In genomic region chr22:22731374-22731676, GRCh38 we compare ENCODE assay signal across 34 cellular contexts.
"Had no signal": no experiment of that assay in that cellular context is flagged by ENCODE, and none has a peak within 500 bp of the region (broad histone marks: within the 10 kb centered on the region; RNA-seq: fewer than 3 reads in every experiment).

No MANE protein-coding gene starts in this region.

- H3K9me3 ChIP-seq: adrenal gland, body of pancreas, breast epithelium had no signal

- H3K4me1 ChIP-seq: adrenal gland, body of pancreas, breast epithelium had no signal

- H3K36me3 ChIP-seq: adrenal gland, brain microvascular endothelial cell, breast epithelium had no signal

- ATAC-seq: activated CD8-positive, alpha-beta T cell treated with anti-CD3 and anti-CD28 coated beads for 36 hours; activated naive CD4-positive, alpha-beta T cell treated with anti-CD3 and anti-CD28 coated beads, Interleukin-2, amount 50 U/mL, for 72 hours; activated T-cell treated with anti-CD3 and anti-CD28 coated beads, Interleukin-2, amount 50 U/mL, for 4 hours; activated T-cell treated with anti-CD3 and anti-CD28 coated beads, Interleukin-2, amount 50 U/mL, for 72 hours; activated T-helper 17 cell treated with anti-CD3 and anti-CD28 coated beads, Interleukin-2, amount 50 U/mL, for 72 hours; body of pancreas had no signal

- H3K4me3 ChIP-seq: adrenal gland, body of pancreas, breast epithelium had no signal

- FAIRE-seq: astrocyte, TTC549 had no signal

- H3K27ac ChIP-seq: adrenal gland, body of pancreas, brain microvascular endothelial cell, breast epithelium, VCaP had no signal

- H3K27me3 ChIP-seq: adrenal gland, body of pancreas, breast epithelium had no signal

- DNase-seq: activated B cell treated with CpG ODN at 0.5 μM for 24 hours; activated CD4-positive, alpha-beta memory T cell treated with anti-CD3 and anti-CD28 coated beads for 36 hours; activated CD4-positive, alpha-beta T cell treated with anti-CD3 and anti-CD28 coated beads for 4 hours; activated CD4-positive, alpha-beta T cell treated with anti-CD3 and anti-CD28 coated beads, Interleukin-2, amount 10 ng/mL, durations not matched to agents 24 days and 14 days; activated CD4-positive, alpha-beta T cell treated with anti-CD3 and anti-CD28 coated beads, Interleukin-2, amount 50 U/mL, for 1 hour; activated CD4-positive, alpha-beta T cell treated with anti-CD3 and anti-CD28 coated beads, Interleukin-2, amount 50 U/mL, for 4 hours; activated CD4-positive, CD25-positive, alpha-beta regulatory T cell treated with anti-CD3 and anti-CD28 coated beads, Interleukin-2, amount 50 U/mL, for 72 hours; activated CD8-positive, alpha-beta memory T cell treated with anti-CD3 and anti-CD28 coated beads, Interleukin-2, amount 50 U/mL, for 4 hours; activated CD8-positive, alpha-beta T cell treated with anti-CD3 and anti-CD28 coated beads for 36 hours; activated effector memory CD4-positive, alpha-beta T cell treated with anti-CD3 and anti-CD28 coated beads, Interleukin-2, amount 50 U/mL, for 16 hours; activated gamma-delta T cell treated with Interleukin-2 at 50 U/mL for 16 hours; activated naive CD4-positive, alpha-beta T cell; activated naive CD4-positive, alpha-beta T cell treated with anti-CD3 and anti-CD28 coated beads for 36 hours; activated naive CD4-positive, alpha-beta T cell treated with anti-CD3 and anti-CD28 coated beads, Interleukin-2, amount 50 U/mL, for 16 hours; activated naive CD8-positive, alpha-beta T cell treated with anti-CD3 and anti-CD28 coated beads for 36 hours; activated T-cell treated with anti-CD3 and anti-CD28 coated beads for 4 hours; activated T-cell treated with anti-CD3 and anti-CD28 coated beads, Interleukin-2, amount 50 U/mL, for 1 hour; activated T-cell treated with anti-CD3 and anti-CD28 coated beads, Interleukin-2, amount 50 U/mL, for 4 hours; activated T-cell treated with anti-CD3 and anti-CD28 coated beads, Interleukin-2, amount 50 U/mL, for 72 hours; adrenal gland; amniotic stem cell; aorta; body of pancreas; brain microvascular endothelial cell; central memory CD4-positive, alpha-beta T cell; T-helper 1 cell; T-helper 2 cell; T-helper 9 cell had no signal
